Comparison of ENCODE assay signal across 6 cellular contexts in the genomic region with DNA sequence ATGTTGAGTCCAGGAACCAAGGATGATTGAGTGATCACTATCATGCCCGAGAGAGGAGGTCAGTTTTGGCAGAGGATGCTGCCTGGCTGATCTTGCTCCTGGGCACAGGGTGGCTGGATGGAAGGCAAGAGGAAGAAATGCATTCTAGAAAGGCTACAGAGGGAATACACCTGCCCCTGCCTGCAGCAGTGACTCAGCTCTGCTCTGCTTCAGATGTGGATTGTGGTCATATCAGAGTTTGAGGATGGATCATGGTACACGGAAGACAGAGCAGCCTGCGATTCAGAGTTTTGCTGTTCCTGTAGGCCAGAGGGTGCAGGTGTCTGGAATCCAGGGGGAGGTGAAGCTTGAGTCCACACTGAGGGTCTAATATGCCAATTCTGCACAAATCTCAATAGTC. TPM values are rescaled to one million over a fixed set of nuclear protein-coding genes. Genes with fewer than 3 reads are reported as not detected.
"Had no signal": no experiment of that assay in that cellular context is flagged by ENCODE, and none has a peak within 500 bp of the region (broad histone marks: within the 10 kb centered on the region; RNA-seq: fewer than 3 reads in every experiment).

No MANE protein-coding gene starts in this region.

- H3K4me3 ChIP-seq: GM23338 had no signal

- ATAC-seq: GM23338 had no signal

- H3K4me2 ChIP-seq: GM23338 had no signal

- DNase-seq: H9, HCEC 1CT, IMR-90, KBM-7 had no signal

- H2AFZ ChIP-seq: GM23338 had no signal

RNA-seq across cellular contexts. Expression of a gene that starts 37.2 kb away (rescaled TPM):
- total RNA-seq: GM23338, HT-29, IMR-90 had no signal
- polyA plus RNA-seq: IMR-90 had no signal
